Comparison of ENCODE assay signal across 2 cellular contexts in genomic region chr1:18856435-18856834, GRCh38.
TF ChIP-seq lines count a peak whose summit lies in the region.

No MANE protein-coding gene starts in this region.

TF ChIP-seq in HepG2, 621 proteins besides CTCF, POLR2A, EP300 and RAD21:
- peak; percentile 94 for TF ChIP-seq ZKSCAN1 (IDR thresholded peaks at IDR 0.05; ENCODE audit: low read length)
- TF ChIP-seq ZNF383 (CRISPR knock-in tag; IDR thresholded peaks at IDR 0.05; ENCODE audit: borderline replicate concordance) = no peak

TF ChIP-seq in K562, 482 proteins besides CTCF, POLR2A, EP300 and RAD21:
- peak; percentile 96 for TF ChIP-seq ZKSCAN1 (IDR thresholded peaks at IDR 0.05; ENCODE audit: low read depth, low read length)
- no peak for TF ChIP-seq ZNF561 (CRISPR knock-in tag; conservative IDR thresholded peaks at IDR 0.05)
- peak; percentile 36 for TF ChIP-seq RBM25 (IDR thresholded peaks at IDR 0.05; ENCODE audit: low read depth, low read length, severe bottlenecking)
